1 cellular context compared by ENCODE assay signal in the genomic region with DNA sequence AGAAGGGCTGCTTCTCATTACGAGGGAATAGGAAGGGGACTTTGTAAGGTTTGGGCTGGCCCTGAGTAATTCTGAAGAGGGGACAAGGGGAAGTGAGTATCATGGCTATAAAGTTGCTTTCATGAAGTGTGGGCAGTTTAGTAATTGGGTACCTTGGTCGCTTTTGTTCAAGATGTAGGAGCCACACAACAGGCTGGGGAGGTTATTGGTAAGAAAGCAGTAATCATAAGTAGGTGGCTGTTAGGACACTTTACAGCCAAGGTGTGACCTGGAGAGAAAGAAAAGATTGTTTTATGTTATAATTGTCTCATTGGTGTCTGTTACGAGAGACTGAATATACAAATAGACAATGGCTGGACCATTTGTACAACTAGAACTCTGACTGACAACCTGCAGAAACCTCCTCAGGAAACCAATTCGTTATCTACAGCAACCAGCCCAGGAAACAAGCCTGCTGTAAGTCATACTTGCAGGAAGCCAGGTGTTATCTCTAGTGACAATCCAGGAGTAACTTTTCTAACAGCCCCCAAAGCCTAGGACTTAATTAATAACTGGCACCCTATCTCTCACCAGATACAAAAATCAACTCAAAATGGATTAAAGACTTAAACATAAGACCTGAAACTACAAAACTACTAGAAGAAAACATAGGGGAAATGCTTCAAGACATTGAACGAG.
TF ChIP-seq lines count a peak whose summit lies in the region.

No MANE protein-coding gene starts in this region.

TF ChIP-seq in K562, 482 proteins besides CTCF, POLR2A, EP300 and RAD21 (continued from another document and continues in another):
- TF ChIP-seq, protein P1, sequence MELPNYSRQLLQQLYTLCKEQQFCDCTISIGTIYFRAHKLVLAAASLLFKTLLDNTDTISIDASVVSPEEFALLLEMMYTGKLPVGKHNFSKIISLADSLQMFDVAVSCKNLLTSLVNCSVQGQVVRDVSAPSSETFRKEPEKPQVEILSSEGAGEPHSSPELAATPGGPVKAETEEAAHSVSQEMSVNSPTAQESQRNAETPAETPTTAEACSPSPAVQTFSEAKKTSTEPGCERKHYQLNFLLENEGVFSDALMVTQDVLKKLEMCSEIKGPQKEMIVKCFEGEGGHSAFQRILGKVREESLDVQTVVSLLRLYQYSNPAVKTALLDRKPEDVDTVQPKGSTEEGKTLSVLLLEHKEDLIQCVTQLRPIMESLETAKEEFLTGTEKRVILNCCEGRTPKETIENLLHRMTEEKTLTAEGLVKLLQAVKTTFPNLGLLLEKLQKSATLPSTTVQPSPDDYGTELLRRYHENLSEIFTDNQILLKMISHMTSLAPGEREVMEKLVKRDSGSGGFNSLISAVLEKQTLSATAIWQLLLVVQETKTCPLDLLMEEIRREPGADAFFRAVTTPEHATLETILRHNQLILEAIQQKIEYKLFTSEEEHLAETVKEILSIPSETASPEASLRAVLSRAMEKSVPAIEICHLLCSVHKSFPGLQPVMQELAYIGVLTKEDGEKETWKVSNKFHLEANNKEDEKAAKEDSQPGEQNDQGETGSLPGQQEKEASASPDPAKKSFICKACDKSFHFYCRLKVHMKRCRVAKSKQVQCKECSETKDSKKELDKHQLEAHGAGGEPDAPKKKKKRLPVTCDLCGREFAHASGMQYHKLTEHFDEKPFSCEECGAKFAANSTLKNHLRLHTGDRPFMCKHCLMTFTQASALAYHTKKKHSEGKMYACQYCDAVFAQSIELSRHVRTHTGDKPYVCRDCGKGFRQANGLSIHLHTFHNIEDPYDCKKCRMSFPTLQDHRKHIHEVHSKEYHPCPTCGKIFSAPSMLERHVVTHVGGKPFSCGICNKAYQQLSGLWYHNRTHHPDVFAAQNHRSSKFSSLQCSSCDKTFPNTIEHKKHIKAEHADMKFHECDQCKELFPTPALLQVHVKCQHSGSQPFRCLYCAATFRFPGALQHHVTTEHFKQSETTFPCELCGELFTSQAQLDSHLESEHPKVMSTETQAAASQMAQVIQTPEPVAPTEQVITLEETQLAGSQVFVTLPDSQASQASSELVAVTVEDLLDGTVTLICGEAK (IDR thresholded peaks at IDR 0.05) = no peak
- TF ChIP-seq, protein P1 (CRISPR knock-in tag; IDR thresholded peaks at IDR 0.05) = no peak
- TF ChIP-seq, protein P2, sequence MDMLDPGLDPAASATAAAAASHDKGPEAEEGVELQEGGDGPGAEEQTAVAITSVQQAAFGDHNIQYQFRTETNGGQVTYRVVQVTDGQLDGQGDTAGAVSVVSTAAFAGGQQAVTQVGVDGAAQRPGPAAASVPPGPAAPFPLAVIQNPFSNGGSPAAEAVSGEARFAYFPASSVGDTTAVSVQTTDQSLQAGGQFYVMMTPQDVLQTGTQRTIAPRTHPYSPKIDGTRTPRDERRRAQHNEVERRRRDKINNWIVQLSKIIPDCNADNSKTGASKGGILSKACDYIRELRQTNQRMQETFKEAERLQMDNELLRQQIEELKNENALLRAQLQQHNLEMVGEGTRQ (CRISPR knock-in tag; IDR thresholded peaks at IDR 0.05) = no peak
- no peak for TF ChIP-seq ZBED1 (IDR thresholded peaks at IDR 0.05)
- TF ChIP-seq PTBP1 (IDR thresholded peaks at IDR 0.05; ENCODE audit: low read depth, low read length) = no peak
- TF ChIP-seq ZNF133 (CRISPR knock-in tag; IDR thresholded peaks at IDR 0.05) = no peak
- TF ChIP-seq RUNX1 (IDR thresholded peaks at IDR 0.05; ENCODE audit: low read depth) = 0 out of 2 replicates have a peak, but pooled peaks have one; percentile 34
- TF ChIP-seq JUN (IDR thresholded peaks at IDR 0.05; ENCODE audit: borderline replicate concordance, low read depth, low read length) = peak; percentile 46; the same call in 1 of the 2 replicates
- no peak for TF ChIP-seq JUN (CRISPR knock-in tag; IDR thresholded peaks at IDR 0.05; ENCODE audit: borderline replicate concordance)
- TF ChIP-seq, protein P3, sequence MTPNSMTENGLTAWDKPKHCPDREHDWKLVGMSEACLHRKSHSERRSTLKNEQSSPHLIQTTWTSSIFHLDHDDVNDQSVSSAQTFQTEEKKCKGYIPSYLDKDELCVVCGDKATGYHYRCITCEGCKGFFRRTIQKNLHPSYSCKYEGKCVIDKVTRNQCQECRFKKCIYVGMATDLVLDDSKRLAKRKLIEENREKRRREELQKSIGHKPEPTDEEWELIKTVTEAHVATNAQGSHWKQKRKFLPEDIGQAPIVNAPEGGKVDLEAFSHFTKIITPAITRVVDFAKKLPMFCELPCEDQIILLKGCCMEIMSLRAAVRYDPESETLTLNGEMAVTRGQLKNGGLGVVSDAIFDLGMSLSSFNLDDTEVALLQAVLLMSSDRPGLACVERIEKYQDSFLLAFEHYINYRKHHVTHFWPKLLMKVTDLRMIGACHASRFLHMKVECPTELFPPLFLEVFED (CRISPR knock-in tag; conservative IDR thresholded peaks at IDR 0.05) = no peak
- TF ChIP-seq L3MBTL2 (IDR thresholded peaks at IDR 0.05) = no peak; the same call in 1 of the 2 replicates
- no peak for TF ChIP-seq ZNF431 (CRISPR knock-in tag; IDR thresholded peaks at IDR 0.05)
- peak; percentile 88 for TF ChIP-seq ZEB2 (IDR thresholded peaks at IDR 0.05)
- TF ChIP-seq, protein P4, sequence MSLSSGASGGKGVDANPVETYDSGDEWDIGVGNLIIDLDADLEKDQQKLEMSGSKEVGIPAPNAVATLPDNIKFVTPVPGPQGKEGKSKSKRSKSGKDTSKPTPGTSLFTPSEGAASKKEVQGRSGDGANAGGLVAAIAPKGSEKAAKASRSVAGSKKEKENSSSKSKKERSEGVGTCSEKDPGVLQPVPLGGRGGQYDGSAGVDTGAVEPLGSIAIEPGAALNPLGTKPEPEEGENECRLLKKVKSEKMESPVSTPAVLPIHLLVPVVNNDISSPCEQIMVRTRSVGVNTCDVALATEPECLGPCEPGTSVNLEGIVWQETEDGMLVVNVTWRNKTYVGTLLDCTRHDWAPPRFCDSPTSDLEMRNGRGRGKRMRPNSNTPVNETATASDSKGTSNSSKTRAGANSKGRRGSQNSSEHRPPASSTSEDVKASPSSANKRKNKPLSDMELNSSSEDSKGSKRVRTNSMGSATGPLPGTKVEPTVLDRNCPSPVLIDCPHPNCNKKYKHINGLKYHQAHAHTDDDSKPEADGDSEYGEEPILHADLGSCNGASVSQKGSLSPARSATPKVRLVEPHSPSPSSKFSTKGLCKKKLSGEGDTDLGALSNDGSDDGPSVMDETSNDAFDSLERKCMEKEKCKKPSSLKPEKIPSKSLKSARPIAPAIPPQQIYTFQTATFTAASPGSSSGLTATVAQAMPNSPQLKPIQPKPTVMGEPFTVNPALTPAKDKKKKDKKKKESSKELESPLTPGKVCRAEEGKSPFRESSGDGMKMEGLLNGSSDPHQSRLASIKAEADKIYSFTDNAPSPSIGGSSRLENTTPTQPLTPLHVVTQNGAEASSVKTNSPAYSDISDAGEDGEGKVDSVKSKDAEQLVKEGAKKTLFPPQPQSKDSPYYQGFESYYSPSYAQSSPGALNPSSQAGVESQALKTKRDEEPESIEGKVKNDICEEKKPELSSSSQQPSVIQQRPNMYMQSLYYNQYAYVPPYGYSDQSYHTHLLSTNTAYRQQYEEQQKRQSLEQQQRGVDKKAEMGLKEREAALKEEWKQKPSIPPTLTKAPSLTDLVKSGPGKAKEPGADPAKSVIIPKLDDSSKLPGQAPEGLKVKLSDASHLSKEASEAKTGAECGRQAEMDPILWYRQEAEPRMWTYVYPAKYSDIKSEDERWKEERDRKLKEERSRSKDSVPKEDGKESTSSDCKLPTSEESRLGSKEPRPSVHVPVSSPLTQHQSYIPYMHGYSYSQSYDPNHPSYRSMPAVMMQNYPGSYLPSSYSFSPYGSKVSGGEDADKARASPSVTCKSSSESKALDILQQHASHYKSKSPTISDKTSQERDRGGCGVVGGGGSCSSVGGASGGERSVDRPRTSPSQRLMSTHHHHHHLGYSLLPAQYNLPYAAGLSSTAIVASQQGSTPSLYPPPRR (CRISPR knock-in tag; IDR thresholded peaks at IDR 0.05; ENCODE audit: borderline replicate concordance) = no peak
- peak; percentile 73; the same call in 1 of the 2 replicates for TF ChIP-seq ELF4 (CRISPR knock-in tag; IDR thresholded peaks at IDR 0.05)
- TF ChIP-seq, protein P5, sequence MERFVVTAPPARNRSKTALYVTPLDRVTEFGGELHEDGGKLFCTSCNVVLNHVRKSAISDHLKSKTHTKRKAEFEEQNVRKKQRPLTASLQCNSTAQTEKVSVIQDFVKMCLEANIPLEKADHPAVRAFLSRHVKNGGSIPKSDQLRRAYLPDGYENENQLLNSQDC (CRISPR knock-in tag; IDR thresholded peaks at IDR 0.05) = no peak
- TF ChIP-seq MBD2 (IDR thresholded peaks at IDR 0.05; ENCODE audit: borderline replicate concordance, low read depth) = peak; percentile 87
- no peak for TF ChIP-seq RB1 (IDR thresholded peaks at IDR 0.05; ENCODE audit: low read depth)
- TF ChIP-seq CBFA2T3 (IDR thresholded peaks at IDR 0.05) = peak; percentile 99
- no peak for TF ChIP-seq STAG1 (CRISPR knock-in tag; IDR thresholded peaks at IDR 0.05; ENCODE audit: borderline replicate concordance)
- TF ChIP-seq CBFB (CRISPR knock-in tag; IDR thresholded peaks at IDR 0.05) = no peak
- TF ChIP-seq, protein P6, sequence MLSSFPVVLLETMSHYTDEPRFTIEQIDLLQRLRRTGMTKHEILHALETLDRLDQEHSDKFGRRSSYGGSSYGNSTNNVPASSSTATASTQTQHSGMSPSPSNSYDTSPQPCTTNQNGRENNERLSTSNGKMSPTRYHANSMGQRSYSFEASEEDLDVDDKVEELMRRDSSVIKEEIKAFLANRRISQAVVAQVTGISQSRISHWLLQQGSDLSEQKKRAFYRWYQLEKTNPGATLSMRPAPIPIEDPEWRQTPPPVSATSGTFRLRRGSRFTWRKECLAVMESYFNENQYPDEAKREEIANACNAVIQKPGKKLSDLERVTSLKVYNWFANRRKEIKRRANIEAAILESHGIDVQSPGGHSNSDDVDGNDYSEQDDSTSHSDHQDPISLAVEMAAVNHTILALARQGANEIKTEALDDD (IDR thresholded peaks at IDR 0.05) = peak; percentile 98
- TF ChIP-seq NCOA6 (IDR thresholded peaks at IDR 0.05) = no peak
- TF ChIP-seq MED1 (CRISPR knock-in tag; IDR thresholded peaks at IDR 0.05; ENCODE audit: borderline replicate concordance) = no peak
- TF ChIP-seq, protein P7, sequence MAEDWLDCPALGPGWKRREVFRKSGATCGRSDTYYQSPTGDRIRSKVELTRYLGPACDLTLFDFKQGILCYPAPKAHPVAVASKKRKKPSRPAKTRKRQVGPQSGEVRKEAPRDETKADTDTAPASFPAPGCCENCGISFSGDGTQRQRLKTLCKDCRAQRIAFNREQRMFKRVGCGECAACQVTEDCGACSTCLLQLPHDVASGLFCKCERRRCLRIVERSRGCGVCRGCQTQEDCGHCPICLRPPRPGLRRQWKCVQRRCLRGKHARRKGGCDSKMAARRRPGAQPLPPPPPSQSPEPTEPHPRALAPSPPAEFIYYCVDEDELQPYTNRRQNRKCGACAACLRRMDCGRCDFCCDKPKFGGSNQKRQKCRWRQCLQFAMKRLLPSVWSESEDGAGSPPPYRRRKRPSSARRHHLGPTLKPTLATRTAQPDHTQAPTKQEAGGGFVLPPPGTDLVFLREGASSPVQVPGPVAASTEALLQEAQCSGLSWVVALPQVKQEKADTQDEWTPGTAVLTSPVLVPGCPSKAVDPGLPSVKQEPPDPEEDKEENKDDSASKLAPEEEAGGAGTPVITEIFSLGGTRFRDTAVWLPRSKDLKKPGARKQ (CRISPR knock-in tag; IDR thresholded peaks at IDR 0.05) = no peak
- TF ChIP-seq ELF2 (CRISPR knock-in tag; IDR thresholded peaks at IDR 0.05) = no peak
- TF ChIP-seq PCBP1 (IDR thresholded peaks at IDR 0.05; ENCODE audit: low read depth, low read length, poor library complexity, severe bottlenecking) = no peak
- no peak for TF ChIP-seq CHD2 (IDR thresholded peaks at IDR 0.05; ENCODE audit: low read depth, low read length)
- TF ChIP-seq HLTF (IDR thresholded peaks at IDR 0.05) = no peak
- no peak for TF ChIP-seq NUFIP1 (IDR thresholded peaks at IDR 0.05; ENCODE audit: partially characterized antibody)
- TF ChIP-seq, protein P8, sequence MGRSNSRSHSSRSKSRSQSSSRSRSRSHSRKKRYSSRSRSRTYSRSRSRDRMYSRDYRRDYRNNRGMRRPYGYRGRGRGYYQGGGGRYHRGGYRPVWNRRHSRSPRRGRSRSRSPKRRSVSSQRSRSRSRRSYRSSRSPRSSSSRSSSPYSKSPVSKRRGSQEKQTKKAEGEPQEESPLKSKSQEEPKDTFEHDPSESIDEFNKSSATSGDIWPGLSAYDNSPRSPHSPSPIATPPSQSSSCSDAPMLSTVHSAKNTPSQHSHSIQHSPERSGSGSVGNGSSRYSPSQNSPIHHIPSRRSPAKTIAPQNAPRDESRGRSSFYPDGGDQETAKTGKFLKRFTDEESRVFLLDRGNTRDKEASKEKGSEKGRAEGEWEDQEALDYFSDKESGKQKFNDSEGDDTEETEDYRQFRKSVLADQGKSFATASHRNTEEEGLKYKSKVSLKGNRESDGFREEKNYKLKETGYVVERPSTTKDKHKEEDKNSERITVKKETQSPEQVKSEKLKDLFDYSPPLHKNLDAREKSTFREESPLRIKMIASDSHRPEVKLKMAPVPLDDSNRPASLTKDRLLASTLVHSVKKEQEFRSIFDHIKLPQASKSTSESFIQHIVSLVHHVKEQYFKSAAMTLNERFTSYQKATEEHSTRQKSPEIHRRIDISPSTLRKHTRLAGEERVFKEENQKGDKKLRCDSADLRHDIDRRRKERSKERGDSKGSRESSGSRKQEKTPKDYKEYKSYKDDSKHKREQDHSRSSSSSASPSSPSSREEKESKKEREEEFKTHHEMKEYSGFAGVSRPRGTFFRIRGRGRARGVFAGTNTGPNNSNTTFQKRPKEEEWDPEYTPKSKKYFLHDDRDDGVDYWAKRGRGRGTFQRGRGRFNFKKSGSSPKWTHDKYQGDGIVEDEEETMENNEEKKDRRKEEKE (IDR thresholded peaks at IDR 0.05; ENCODE audit: borderline replicate concordance in 1 of 2, control insufficient read depth in 1 of 2, low read depth in 2 of 2, low read length in 1 of 2) = 0 out of 4 replicates have a peak, but pooled peaks of 1 of the 2 experiments have one; percentile 62
